19 cellular contexts compared by ENCODE assay signal in the genomic region with DNA sequence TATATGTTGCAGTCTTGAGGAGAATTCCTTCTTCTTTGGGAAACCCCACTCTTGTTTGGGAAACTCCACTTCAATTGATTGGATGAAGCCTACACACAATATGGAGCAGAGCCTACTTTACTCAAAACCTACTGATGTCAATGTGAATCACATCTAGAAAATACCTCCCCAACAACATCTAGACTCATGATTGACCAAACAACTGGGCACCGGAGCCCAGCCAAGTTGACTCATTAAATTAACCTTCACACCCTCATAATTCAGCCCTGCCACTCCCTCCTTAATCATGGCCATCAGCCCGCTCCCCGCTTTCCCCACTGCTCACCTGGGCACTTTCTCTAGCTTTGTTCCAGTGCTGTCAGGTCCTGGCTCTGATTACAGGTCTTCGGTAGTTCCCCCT.
"Had no signal": no experiment of that assay in that cellular context is flagged by ENCODE, and none has a peak within 500 bp of the region (broad histone marks: within the 10 kb centered on the region; RNA-seq: fewer than 3 reads in every experiment).

No MANE protein-coding gene starts in this region.

- H3K27ac ChIP-seq: gastroesophageal sphincter, left lung, lower lobe of right lung, neutrophil, spleen, tibial nerve, upper lobe of right lung, vagina had no signal

- H3K4me3 ChIP-seq: gastroesophageal sphincter, left lung, lower lobe of right lung, spleen, tibial nerve, upper lobe of right lung, vagina had no signal

- H3K27me3 Mint-ChIP-seq: dendritic cell treated with granulocyte-macrophage colony-stimulating factor and Interleukin-4, amounts not matched to agents 40 ng/mL and 50 ng/mL, for 4 days had no signal

- H3K9me3 ChIP-seq: left lung, lower lobe of right lung, neutrophil, spleen, tibial nerve, upper lobe of right lung, vagina had no signal

- ATAC-seq: gastroesophageal sphincter; left lung; lower lobe of right lung; naive thymus-derived CD4-positive, alpha-beta T cell; sciatic nerve; stimulated activated memory B cell treated with anti-CD40 and anti-IgM and Interleukin-4, amounts not matched to agents 10 μg/mL and 1 μg/mL and 100 μg/mL, for 72 hours; upper lobe of right lung had no signal

- H3K4me3 Mint-ChIP-seq: dendritic cell treated with granulocyte-macrophage colony-stimulating factor and Interleukin-4, amounts not matched to agents 40 ng/mL and 50 ng/mL, for 4 days; immature natural killer cell; naive thymus-derived CD4-positive, alpha-beta T cell; stimulated activated memory B cell treated with anti-CD40 and anti-IgM and Interleukin-4, amounts not matched to agents 10 μg/mL and 1 μg/mL and 100 μg/mL, for 72 hours; stimulated activated naive CD8-positive, alpha-beta T cell treated with anti-CD3 and anti-CD28 coated beads, Interleukin-15, Interleukin-2, amounts not matched to agents 100 ng/mL and 50 ng/mL, for 24 hours had no signal

- H3K27ac Mint-ChIP-seq: dendritic cell treated with granulocyte-macrophage colony-stimulating factor and Interleukin-4, amounts not matched to agents 40 ng/mL and 50 ng/mL, for 4 days; immature natural killer cell; naive thymus-derived CD4-positive, alpha-beta T cell; stimulated activated memory B cell treated with anti-CD40 and anti-IgM and Interleukin-4, amounts not matched to agents 10 μg/mL and 1 μg/mL and 100 μg/mL, for 72 hours; stimulated activated naive CD8-positive, alpha-beta T cell treated with anti-CD3 and anti-CD28 coated beads, Interleukin-15, Interleukin-2, amounts not matched to agents 100 ng/mL and 50 ng/mL, for 24 hours had no signal

- H3K4me1 Mint-ChIP-seq: immature natural killer cell; naive thymus-derived CD4-positive, alpha-beta T cell; stimulated activated memory B cell treated with anti-CD40 and anti-IgM and Interleukin-4, amounts not matched to agents 10 μg/mL and 1 μg/mL and 100 μg/mL, for 72 hours had no signal

- H3K36me3 Mint-ChIP-seq: immature natural killer cell; naive thymus-derived CD4-positive, alpha-beta T cell; stimulated activated memory B cell treated with anti-CD40 and anti-IgM and Interleukin-4, amounts not matched to agents 10 μg/mL and 1 μg/mL and 100 μg/mL, for 72 hours had no signal

- DNase-seq: glutamatergic neuron; immature natural killer cell; left lung; lower lobe of right lung; naive thymus-derived CD4-positive, alpha-beta T cell; posterior cingulate gyrus; spleen; stimulated activated CD4-positive, alpha-beta T cell treated with anti-CD3 and anti-CD28 coated beads, Interleukin-15, amount 100 ng/mL, for 24 hours; stimulated activated CD4-positive, alpha-beta T cell treated with anti-CD3 and anti-CD28 coated beads, Interleukin-1b, Interleukin-23, amount 100 ng/mL, for 48 hours; stimulated activated CD4-positive, alpha-beta T cell treated with anti-CD3 and anti-CD28 coated beads, Interleukin-4, amount 100 ng/mL, for 24 hours; upper lobe of right lung had no signal

- H3K36me3 ChIP-seq: gastroesophageal sphincter, left lung, lower lobe of right lung, neutrophil, spleen, tibial nerve, upper lobe of right lung, vagina had no signal

- H3K27me3 ChIP-seq: left lung, neutrophil, spleen, tibial nerve, upper lobe of right lung, vagina had no signal

- H3K4me1 ChIP-seq: gastroesophageal sphincter, left lung, lower lobe of right lung, spleen, tibial nerve, upper lobe of right lung, vagina had no signal

- H3K9me3 Mint-ChIP-seq: dendritic cell treated with granulocyte-macrophage colony-stimulating factor and Interleukin-4, amounts not matched to agents 40 ng/mL and 50 ng/mL, for 4 days; stimulated activated memory B cell treated with anti-CD40 and anti-IgM and Interleukin-4, amounts not matched to agents 10 μg/mL and 1 μg/mL and 100 μg/mL, for 72 hours had no signal
